16 cellular contexts compared by ENCODE assay signal in genomic region chr15:82894971-82895520, GRCh38. TPM values are rescaled to one million over a fixed set of nuclear protein-coding genes. Genes with fewer than 3 reads are reported as not detected.
DNase-seq lines count a peak whose midpoint lies in the region; ATAC-seq and TF ChIP-seq lines count a peak whose summit lies in the region.
"Had no signal": no experiment of that assay in that cellular context is flagged by ENCODE, and none has a peak within 500 bp of the region (broad histone marks: within the 10 kb centered on the region; RNA-seq: fewer than 3 reads in every experiment).

No MANE protein-coding gene starts in this region.

- no peaks in the 10 kb centered on the region for H3K27me3 Mint-ChIP-seq in MCF 10A (ENCODE audit: insufficient read depth, unreplicated experiment)

- H3K4me3 ChIP-seq in HUES64 (ENCODE audit: low read length) (no peak overlapping the region), mesendoderm (ENCODE audit: low read length) (no peak overlapping the region)
- H3K4me3 ChIP-seq: upper lobe of left lung had no signal

- intact Hi-C loops in MCF 10A (cut with micrococcal nuclease), result no loop called here

- no peaks in the 10 kb centered on the region for H3K79me2 ChIP-seq in mesendoderm (ENCODE audit: control insufficient read depth, insufficient read depth, low read length)

- peak overlapping the region; percentile 8 for H3K56ac ChIP-seq in mesendoderm (ENCODE audit: low read length)

- H4K8ac ChIP-seq in mesendoderm (ENCODE audit: low read depth, low read length), result no peak overlapping the region

- BruUV-seq in MCF 10A (replicated peaks; lab: Mats Ljungman, UMichigan), result no TSS peak

- H2BK120ac ChIP-seq in mesendoderm (ENCODE audit: low read depth, low read length), result no peak overlapping the region

- no peaks in the 10 kb centered on the region for H3K4me1 Mint-ChIP-seq in MCF 10A (ENCODE audit: insufficient read depth, unreplicated experiment)

- no peak for TF ChIP-seq CTCF in MCF 10A (IDR thresholded peaks at IDR 0.05; ENCODE audit: unreplicated experiment)

- no peaks in the 10 kb centered on the region for H3K79me1 ChIP-seq in mesendoderm (ENCODE audit: low read length)

- H3K4me1 ChIP-seq in HUES64 (ENCODE audit: insufficient read depth, low read length) (peaks cover 11% of the 10 kb centered on the region), mesendoderm (ENCODE audit: control insufficient read depth, low read depth, low read length) (no peaks in the 10 kb centered on the region)
- H3K4me1 ChIP-seq: upper lobe of left lung had no signal

- no peaks in the 10 kb centered on the region for H3K9me3 ChIP-seq in HUES64 (ENCODE audit: insufficient read depth, low read depth, low read length)
- H3K9me3 ChIP-seq: upper lobe of left lung had no signal

- POLR2A ChIA-PET in MCF 10A (lab: Yijun Ruan, JAX), result no interaction called here

- H3K27ac ChIP-seq in HUES64 (ENCODE audit: low read depth, low read length) (peak overlapping the region; percentile 15; the same call in 1 of the 2 replicates), mesendoderm (ENCODE audit: low read depth, low read length) (no peak overlapping the region)
- H3K27ac ChIP-seq: upper lobe of left lung had no signal

- H3K4me2 ChIP-seq in mesendoderm (ENCODE audit: low read length), result no peak overlapping the region

- H3K9ac ChIP-seq in HUES64 (ENCODE audit: low read depth, low read length), result no peak overlapping the region
- no peak overlapping the region for H3K9ac ChIP-seq in mesendoderm (ENCODE audit: low read length)

- no peak overlapping the region for H2BK5ac ChIP-seq in mesendoderm (ENCODE audit: low read length)

- H3K27ac Mint-ChIP-seq in MCF 10A (ENCODE audit: low read depth, unreplicated experiment), result no peak overlapping the region
- H3K27ac Mint-ChIP-seq: activated naive CD4-positive, alpha-beta T cell treated with anti-CD3 and anti-CD28 coated beads, Interleukin-2, amount 50 U/mL, for 72 hours; nephron progenitor cell had no signal

- H3K23ac ChIP-seq in mesendoderm (ENCODE audit: low read length), result no peak overlapping the region

- no peaks in the 10 kb centered on the region for H3K9me3 Mint-ChIP-seq in MCF 10A (ENCODE audit: unreplicated experiment)
- H3K9me3 Mint-ChIP-seq: activated naive CD4-positive, alpha-beta T cell treated with anti-CD3 and anti-CD28 coated beads, Interleukin-2, amount 50 U/mL, for 72 hours; nephron progenitor cell had no signal

- no peak overlapping the region for H2BK15ac ChIP-seq in mesendoderm (replicated peaks; ENCODE audit: low read depth)

- H2AK5ac ChIP-seq in mesendoderm (ENCODE audit: low read length), result no peak overlapping the region

- no peak overlapping the region for H3K18ac ChIP-seq in mesendoderm (ENCODE audit: low read length)

- no peak overlapping the region for H4K5ac ChIP-seq in mesendoderm (ENCODE audit: low read length)

- DNase-seq in AG08395 (ENCODE audit: low spot score), result peak; percentile 48
- peak; percentile 81 for DNase-seq in astrocyte of the hippocampus (ENCODE audit: low read depth, low spot score)
- peak; percentile 75 for DNase-seq in mesendoderm
- DNase-seq in MCF 10A (ENCODE audit: unreplicated experiment), result no peak
- DNase-seq in mesenteric fat pad (ENCODE audit: low spot score), result no peak
- DNase-seq: cortex of kidney; left cardiac atrium; MM.1S; NCI-H446 treated with DMSO at 0.1 percent for 48 hours; nephron progenitor cell; stimulated activated CD4-positive, alpha-beta T cell treated with anti-CD3 and anti-CD28 coated beads, Interleukin-12 subunit alpha, Interleukin-12 subunit beta, amount 100 ng/mL, for 4 hours; upper lobe of left lung had no signal

- H3K27me3 ChIP-seq in HUES64 (ENCODE audit: insufficient read depth, low read length), result no peaks in the 10 kb centered on the region
- no peaks in the 10 kb centered on the region for H3K27me3 ChIP-seq in mesendoderm (ENCODE audit: insufficient read depth, low read length, poor library complexity)
- H3K27me3 ChIP-seq: upper lobe of left lung had no signal

- WGBS in HUES64, result 32% methylated on average over 4 of the region's 4 CpGs
- WGBS in mesendoderm (ENCODE audit: extremely low coverage, insufficient coverage, low lambda C conversion rate), result no CpG with 5 or more reads among the region's 4 CpGs

- no peaks in the 10 kb centered on the region for H3K36me3 ChIP-seq in HUES64 (ENCODE audit: insufficient read depth, low read length)
- H3K36me3 ChIP-seq in mesendoderm (ENCODE audit: control insufficient read depth, insufficient read depth, low read length), result no peaks in the 10 kb centered on the region
- H3K36me3 ChIP-seq: upper lobe of left lung had no signal

- ATAC-seq in HG03175 (IDR thresholded peaks at IDR 0.05; ENCODE audit: unreplicated experiment), result no peak
- no peak for ATAC-seq in GM21723 (IDR thresholded peaks at IDR 0.05; ENCODE audit: unreplicated experiment)
- ATAC-seq: activated naive CD4-positive, alpha-beta T cell treated with anti-CD3 and anti-CD28 coated beads, Interleukin-2, amount 50 U/mL, for 72 hours; left cardiac atrium had no signal

- CTCF ChIA-PET in MCF 10A (lab: Yijun Ruan, JAX), result interaction anchor here (0.5 kb wide), 1 partner anchor 526 kb away, joined by 3 read pairs; no protein-coding TSS in a partner anchor

- H3K4me3 Mint-ChIP-seq in MCF 10A (ENCODE audit: unreplicated experiment), result no peak overlapping the region
- H3K4me3 Mint-ChIP-seq: nephron progenitor cell had no signal

- no peak overlapping the region for H3K4ac ChIP-seq in mesendoderm (ENCODE audit: low read depth, low read length)

- no peaks in the 10 kb centered on the region for H3K36me3 Mint-ChIP-seq in MCF 10A (ENCODE audit: insufficient read depth, unreplicated experiment)
- H3K36me3 Mint-ChIP-seq: activated naive CD4-positive, alpha-beta T cell treated with anti-CD3 and anti-CD28 coated beads, Interleukin-2, amount 50 U/mL, for 72 hours had no signal

RNA-seq across cellular contexts. Expression of gene HOMER2, which starts 57.5 kb away (rescaled TPM):
- polyA plus RNA-seq in HUES64 (2013, experiment 1 of 2), result 13.5 TPM
- 10.8 TPM for polyA plus RNA-seq in HUES64 (2013, experiment 2 of 2)
- polyA plus RNA-seq in mesendoderm (2013, experiment 1 of 2), result 9.4 TPM
- 10.7 TPM for polyA plus RNA-seq in mesendoderm (2013, experiment 2 of 2)
- 8.8 and 17.0 TPM in 2 replicates for total RNA-seq in MCF 10A (2022)
- total RNA-seq in mesenteric fat pad, result 2.9 TPM

Comparison
In these comparisons a context has a peak if more than half of its experiments do, and no peak if none do; other contexts are left out.
1. DNase-seq: peak in AG08395 (single experiment), astrocyte of the hippocampus (single experiment) and mesendoderm (single experiment); none in MCF 10A (single experiment) and mesenteric fat pad (single experiment).